ENCODE assay signal across 9 cellular contexts in genomic region chr1:25099343-25099951, GRCh38.
DNase-seq lines count a peak whose midpoint lies in the region; ATAC-seq, FAIRE-seq and TF ChIP-seq lines count a peak whose summit lies in the region.
"Had no signal": no experiment of that assay in that cellular context is flagged by ENCODE, and none has a peak within 500 bp of the region (broad histone marks: within the 10 kb centered on the region; RNA-seq: fewer than 3 reads in every experiment).

No MANE protein-coding gene starts in this region.

- peak; percentile 37 for ATAC-seq in GM18907 (IDR thresholded peaks at IDR 0.05; ENCODE audit: unreplicated experiment)

- H3K27ac ChIP-seq in osteoblast (ENCODE audit: low read depth, low read length), result no peak overlapping the region

- no peak for FAIRE-seq in D721Med (lab: Jason Lieb, UNC)

- peak; percentile 47 to 56 for DNase-seq in NCI-H187 (lab: John Stamatoyannopoulos, UW)
- peak; percentile 32 for DNase-seq in activated T-cell treated with anti-CD3 and anti-CD28 coated beads, Interleukin-2, amount 50 U/mL, for 1 hour
- no peak for DNase-seq in osteoblast (ENCODE audit: insufficient read length, low spot score, missing footprints)
- DNase-seq in posterior vena cava (ENCODE audit: low spot score), result no peak
- DNase-seq in D721Med (ENCODE audit: insufficient read length, low spot score), result no peak
- DNase-seq in foreskin fibroblast, result no peak
- no peak for DNase-seq in ecto neural progenitor cell (ENCODE audit: low spot score)

- peaks cover 3% of the 10 kb centered on the region for H3K9me3 ChIP-seq in osteoblast (ENCODE audit: low read depth, low read length)

- no peaks in the 10 kb centered on the region for H3K79me2 ChIP-seq in osteoblast (ENCODE audit: insufficient read depth, low read length)

- H3K27me3 ChIP-seq in osteoblast (ENCODE audit: insufficient read depth, low read length), result peaks cover 23% of the 10 kb centered on the region

- TF ChIP-seq CTCF in osteoblast (IDR thresholded peaks at IDR 0.05; ENCODE audit: extremely low read depth, low read depth, low read length) (no peak), D721Med (IDR thresholded peaks at IDR 0.05; ENCODE audit: insufficient read depth, missing control alignments) (no peak), foreskin fibroblast (IDR thresholded peaks at IDR 0.05; ENCODE audit: low read depth, low read length) (no peak)

- no peak overlapping the region for H3K4me3 ChIP-seq in osteoblast (ENCODE audit: insufficient read depth, low read length)
- H3K4me3 ChIP-seq in foreskin fibroblast (ENCODE audit: low read depth in 1 of 2, low read length in 2 of 2), result no peak overlapping the region
- H3K4me3 ChIP-seq: HAP-1 had no signal

- intact Hi-C loops in posterior vena cava (cut with DNase I), result loop anchor here in 1 of 2 donors (10.0 kb wide), 1 partner anchor 165 kb away; the partner anchor contains the start of gene RUNX3

- H4K20me1 ChIP-seq in osteoblast (ENCODE audit: insufficient read depth, low read length), result no peaks in the 10 kb centered on the region

- peak overlapping the region; percentile 52 for H2AFZ ChIP-seq in osteoblast (ENCODE audit: low read length)

- peak overlapping the region; percentile 33 for H3K4me2 ChIP-seq in osteoblast (ENCODE audit: insufficient read depth, low read length)

- no peaks in the 10 kb centered on the region for H3K36me3 ChIP-seq in osteoblast (ENCODE audit: insufficient read depth, low read length)
- H3K36me3 ChIP-seq: HAP-1 had no signal

- H3K4me1 ChIP-seq in osteoblast (ENCODE audit: insufficient read depth, low read length), result peaks cover 12% of the 10 kb centered on the region
- H3K4me1 ChIP-seq: HAP-1 had no signal

Comparison
In these comparisons a context has a peak if more than half of its experiments do, and no peak if none do; other contexts are left out.
1. DNase-seq: peak in NCI-H187 (2 of 2) and activated T-cell treated with anti-CD3 and anti-CD28 coated beads, Interleukin-2, amount 50 U/mL, for 1 hour (single experiment); none in osteoblast (single experiment), posterior vena cava (single experiment), D721Med (single experiment), foreskin fibroblast (0 of 2) and ecto neural progenitor cell (single experiment).